ENCODE assay signal across 3 cellular contexts in genomic region chr1:162880617-162881016, GRCh38. TPM values are rescaled to one million over a fixed set of nuclear protein-coding genes. Genes with fewer than 3 reads are reported as not detected.
"Had no signal": no experiment of that assay in that cellular context is flagged by ENCODE, and none has a peak within 500 bp of the region (broad histone marks: within the 10 kb centered on the region; RNA-seq: fewer than 3 reads in every experiment).

No MANE protein-coding gene starts in this region.

RNA-seq across cellular contexts. Expression of gene CCDC190, which starts 19.6 kb away (rescaled TPM):
- polyA plus RNA-seq: HepG2, IgD-negative memory B cell, K562 had no signal
